Comparison of ENCODE assay signal across 19 cellular contexts in the genomic region with DNA sequence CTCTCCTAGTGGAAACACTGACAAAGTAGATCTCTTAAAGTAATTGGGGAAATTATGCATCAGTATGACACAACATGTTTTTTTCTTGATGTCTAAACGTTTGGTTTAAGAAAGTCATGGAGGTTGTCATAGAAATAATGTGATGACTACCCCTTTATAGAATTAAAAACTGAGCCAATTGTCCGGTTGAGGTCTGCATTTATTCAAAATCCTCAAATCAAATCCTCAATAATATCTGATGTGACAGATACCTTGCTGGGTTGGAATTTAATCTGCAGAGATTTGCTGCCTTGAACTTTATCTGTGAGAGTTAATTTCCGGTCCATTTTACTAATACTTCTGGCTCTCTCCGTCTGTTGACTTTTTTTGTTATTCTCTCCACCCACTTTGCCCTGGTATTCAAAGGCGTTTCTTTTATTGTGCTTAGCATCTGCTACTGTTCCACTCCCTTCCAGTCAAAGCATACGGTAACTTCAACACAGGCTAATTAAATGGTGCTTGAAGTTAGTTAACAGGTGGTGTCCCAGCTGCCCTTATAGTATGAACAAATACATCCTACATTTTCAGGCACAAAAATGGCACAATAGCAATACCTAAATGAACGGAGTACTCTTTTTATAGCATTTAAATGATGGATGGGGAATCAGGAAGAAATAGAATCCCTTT.
DNase-seq lines count a peak whose midpoint lies in the region; ATAC-seq and TF ChIP-seq lines count a peak whose summit lies in the region.
"Had no signal": no experiment of that assay in that cellular context is flagged by ENCODE, and none has a peak within 500 bp of the region (broad histone marks: within the 10 kb centered on the region; RNA-seq: fewer than 3 reads in every experiment).

No MANE protein-coding gene starts in this region.

- no peaks in the 10 kb centered on the region for H3K27me3 Mint-ChIP-seq in endothelial cell (ENCODE audit: unreplicated experiment)
- H3K27me3 Mint-ChIP-seq: natural killer cell treated with Interleukin-12 subunit alpha and Interleukin-12 subunit beta and Interleukin-15 and Interleukin-18, amount 100 ng/mL, for 72 hours had no signal

- no peak overlapping the region for H3K27ac ChIP-seq in IMR-90 (ENCODE audit: insufficient read depth, low read length)
- H3K27ac ChIP-seq: colonic mucosa, esophagus muscularis mucosa, vagina had no signal

- in situ Hi-C loops in IMR-90 (cut with MboI; ENCODE audit: low sequenced_read_pairs): no loop called here

- TF ChIP-seq CTCF in IMR-90 (conservative IDR thresholded peaks at IDR 0.05; ENCODE audit: low read depth, low read length) (no peak), fibroblast of the aortic adventitia (IDR thresholded peaks at IDR 0.05; ENCODE audit: insufficient read depth, low read length) (no peak), endothelial cell (IDR thresholded peaks at IDR 0.05; ENCODE audit: unreplicated experiment) (no peak)

- no peaks in the 10 kb centered on the region for H4K20me1 ChIP-seq in IMR-90 (ENCODE audit: insufficient read depth, low read length)

- no peak overlapping the region for H2BK20ac ChIP-seq in IMR-90 (ENCODE audit: low read depth, low read length)

- H3K27me3 ChIP-seq in IMR-90 (ENCODE audit: control insufficient read depth, insufficient read depth, low read length): no peaks in the 10 kb centered on the region
- H3K27me3 ChIP-seq: colonic mucosa, esophagus muscularis mucosa, vagina had no signal

- no CpG with 5 or more reads among the region's 7 CpGs for WGBS in IMR-90 (ENCODE audit: extremely low coverage in 2 of 2, insufficient read length in 1 of 2), 2 experiments

- no peak overlapping the region for H2AK9ac ChIP-seq in IMR-90 (replicated peaks; ENCODE audit: low read depth, low read length, poor library complexity)

- H3K9me3 Mint-ChIP-seq in endothelial cell (ENCODE audit: unreplicated experiment): no peaks in the 10 kb centered on the region

- H2AK5ac ChIP-seq in IMR-90 (ENCODE audit: low read depth, low read length): no peak overlapping the region

- H3K56ac ChIP-seq in IMR-90 (ENCODE audit: extremely low read depth, insufficient read depth, low read length): no peak overlapping the region

- H4K8ac ChIP-seq in IMR-90 (ENCODE audit: low read depth in 2 of 2, low read length in 2 of 2): no peak overlapping the region

- no peaks in the 10 kb centered on the region for H3K36me3 ChIP-seq in IMR-90 (ENCODE audit: control insufficient read depth, insufficient read depth, low read length)
- H3K36me3 ChIP-seq: colonic mucosa, esophagus muscularis mucosa, vagina had no signal

- no peak overlapping the region for H4K91ac ChIP-seq in IMR-90 (ENCODE audit: insufficient read depth, low read depth, low read length)

- no peaks in the 10 kb centered on the region for H3K4me1 ChIP-seq in IMR-90 (ENCODE audit: control insufficient read depth, insufficient read depth, low read length)
- H3K4me1 ChIP-seq: colonic mucosa, esophagus muscularis mucosa, vagina had no signal

- no peak for TF ChIP-seq POLR2A in IMR-90 (IDR thresholded peaks at IDR 0.05; ENCODE audit: low read depth, low read length)

- no peak overlapping the region for H2BK5ac ChIP-seq in IMR-90 (ENCODE audit: low read depth, low read length, poor library complexity, severe bottlenecking)

- H3K4me2 ChIP-seq in IMR-90 (ENCODE audit: low read depth, low read length): no peak overlapping the region

- no peak overlapping the region for H3K9ac ChIP-seq in IMR-90 (ENCODE audit: low read depth, low read length)

- H2AFZ ChIP-seq in IMR-90 (replicated peaks; ENCODE audit: low read length, poor library complexity): no peak overlapping the region

- H4K5ac ChIP-seq in IMR-90 (ENCODE audit: low read depth, low read length): no peak overlapping the region

- no TSS peak for BruUV-seq in IMR-90 (replicated peaks; lab: Mats Ljungman, UMichigan)

- CTCF ChIA-PET in IMR-90 (lab: Yijun Ruan, JAX): interaction anchor here (0.6 kb wide), 1 partner anchor 222 kb away, joined by 3 read pairs; no protein-coding TSS in a partner anchor

- H3K36me3 Mint-ChIP-seq in endothelial cell (ENCODE audit: low read depth, unreplicated experiment): no peaks in the 10 kb centered on the region
- H3K36me3 Mint-ChIP-seq: natural killer cell treated with Interleukin-12 subunit alpha and Interleukin-12 subunit beta and Interleukin-15 and Interleukin-18, amount 100 ng/mL, for 72 hours; stimulated activated effector memory CD8-positive, alpha-beta T cell treated with anti-CD3 and anti-CD28 coated beads, Interleukin-12 subunit alpha, Interleukin-12 subunit beta, amount 100 ng/mL, for 72 hours had no signal

- TF ChIP-seq RAD21 in IMR-90 (IDR thresholded peaks at IDR 0.05; ENCODE audit: low read length): no peak

- H3K23ac ChIP-seq in IMR-90 (ENCODE audit: low read depth, low read length): no peak overlapping the region

- H3K18ac ChIP-seq in IMR-90 (ENCODE audit: low read depth, low read length): no peak overlapping the region

- H3K4me1 Mint-ChIP-seq in endothelial cell (ENCODE audit: unreplicated experiment): no peaks in the 10 kb centered on the region
- H3K4me1 Mint-ChIP-seq: stimulated activated effector memory CD8-positive, alpha-beta T cell treated with anti-CD3 and anti-CD28 coated beads, Interleukin-12 subunit alpha, Interleukin-12 subunit beta, amount 100 ng/mL, for 72 hours had no signal

- peaks cover 3% of the 10 kb centered on the region; the same call in 1 of the 2 replicates for H3K9me1 ChIP-seq in IMR-90 (ENCODE audit: insufficient read depth, low read length)

- no peak overlapping the region for H3K4ac ChIP-seq in IMR-90 (ENCODE audit: low read depth, low read length)

- H3K4me3 Mint-ChIP-seq in endothelial cell (ENCODE audit: unreplicated experiment): no peak overlapping the region
- H3K4me3 Mint-ChIP-seq: natural killer cell treated with Interleukin-12 subunit alpha and Interleukin-12 subunit beta and Interleukin-15 and Interleukin-18, amount 100 ng/mL, for 72 hours; stimulated activated effector memory CD8-positive, alpha-beta T cell treated with anti-CD3 and anti-CD28 coated beads, Interleukin-12 subunit alpha, Interleukin-12 subunit beta, amount 100 ng/mL, for 72 hours had no signal

- no peak overlapping the region for H3K27ac Mint-ChIP-seq in endothelial cell (ENCODE audit: unreplicated experiment)
- H3K27ac Mint-ChIP-seq: natural killer cell treated with Interleukin-12 subunit alpha and Interleukin-12 subunit beta and Interleukin-15 and Interleukin-18, amount 100 ng/mL, for 72 hours; stimulated activated effector memory CD8-positive, alpha-beta T cell treated with anti-CD3 and anti-CD28 coated beads, Interleukin-12 subunit alpha, Interleukin-12 subunit beta, amount 100 ng/mL, for 72 hours had no signal

- no peak overlapping the region for H2BK15ac ChIP-seq in IMR-90 (ENCODE audit: low read depth, low read length)

- intact Hi-C loops in IMR-90 (cut with micrococcal nuclease): no loop called here

- dilution Hi-C loops in IMR-90 (cut with HindIII; ENCODE audit: low sequenced_read_pairs, unreplicated experiment): no loop called here

- POLR2A ChIA-PET in IMR-90 (lab: Charles Lee; ENCODE audit: unreplicated experiment): no interaction called here

- H3K9me3 ChIP-seq in IMR-90 (ENCODE audit: control insufficient read depth, insufficient read depth, low read length): no peaks in the 10 kb centered on the region
- H3K9me3 ChIP-seq: colonic mucosa, esophagus muscularis mucosa, vagina had no signal

- DNase-seq in AG08395 (ENCODE audit: low spot score) (peak; percentile 6), IMR-90 (peak; percentile 21), NCI-H82 (lab: John Stamatoyannopoulos, UW) (peak; percentile 75), fibroblast of the aortic adventitia (ENCODE audit: low read depth) (peak; percentile 26), endothelial cell (ENCODE audit: low spot score) (no peak), retina (no peak), DMS79 treated with DMSO at 0.1 percent for 48 hours (lab: John Stamatoyannopoulos, UW) (no peak), LoVo (ENCODE audit: low spot score) (no peak)
- DNase-seq: ACHN; activated CD4-positive, alpha-beta T cell treated with anti-CD3 and anti-CD28 coated beads for 48 hours; activated T-cell treated with anti-CD3 and anti-CD28 coated beads, Interleukin-2, amount 50 U/mL, for 1 hour; colonic mucosa; NCI-H1092; right cardiac atrium; stimulated activated CD4-positive, alpha-beta T cell treated with anti-CD3 and anti-CD28 coated beads, Interleukin-4, amount 100 ng/mL, for 4 hours had no signal

- H3K4me3 ChIP-seq in IMR-90 (ENCODE audit: insufficient read depth, low read depth, low read length): no peak overlapping the region
- H3K4me3 ChIP-seq in fibroblast of the aortic adventitia (ENCODE audit: low read depth, low read length): no peak overlapping the region
- H3K4me3 ChIP-seq: colonic mucosa, esophagus muscularis mucosa, vagina had no signal

- H2BK120ac ChIP-seq in IMR-90 (ENCODE audit: low read depth, low read length): no peak overlapping the region

- no peaks in the 10 kb centered on the region for H3K79me1 ChIP-seq in IMR-90 (ENCODE audit: low read depth in 1 of 2, low read length in 2 of 2)

- no peak for ATAC-seq in IMR-90 (ENCODE audit: low read depth)
- ATAC-seq: natural killer cell treated with Interleukin-12 subunit alpha and Interleukin-12 subunit beta and Interleukin-15 and Interleukin-18, amount 100 ng/mL, for 72 hours; right cardiac atrium; stimulated activated effector memory CD8-positive, alpha-beta T cell treated with anti-CD3 and anti-CD28 coated beads, Interleukin-12 subunit alpha, Interleukin-12 subunit beta, amount 100 ng/mL, for 72 hours had no signal

- no peak overlapping the region for H3K14ac ChIP-seq in IMR-90 (replicated peaks; ENCODE audit: low read depth, low read length)

TF ChIP-seq in IMR-90, 13 proteins besides CTCF, POLR2A, EP300 and RAD21:
- TF ChIP-seq BHLHE40 (IDR thresholded peaks at IDR 0.05; ENCODE audit: low read depth, low read length): no peak
- no peak for TF ChIP-seq RCOR1 (IDR thresholded peaks at IDR 0.05; ENCODE audit: insufficient replicate concordance, low read length)
- TF ChIP-seq, protein P1, sequence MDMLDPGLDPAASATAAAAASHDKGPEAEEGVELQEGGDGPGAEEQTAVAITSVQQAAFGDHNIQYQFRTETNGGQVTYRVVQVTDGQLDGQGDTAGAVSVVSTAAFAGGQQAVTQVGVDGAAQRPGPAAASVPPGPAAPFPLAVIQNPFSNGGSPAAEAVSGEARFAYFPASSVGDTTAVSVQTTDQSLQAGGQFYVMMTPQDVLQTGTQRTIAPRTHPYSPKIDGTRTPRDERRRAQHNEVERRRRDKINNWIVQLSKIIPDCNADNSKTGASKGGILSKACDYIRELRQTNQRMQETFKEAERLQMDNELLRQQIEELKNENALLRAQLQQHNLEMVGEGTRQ (IDR thresholded peaks at IDR 0.05; ENCODE audit: low read depth, low read length): no peak
- TF ChIP-seq MXI1 (IDR thresholded peaks at IDR 0.05; ENCODE audit: borderline replicate concordance, low read depth, low read length): no peak

Comparison
In these comparisons a context has a peak if more than half of its experiments do, and no peak if none do; other contexts are left out.
1. DNase-seq: peak in AG08395 (single experiment), IMR-90 (single experiment), NCI-H82 (single experiment) and fibroblast of the aortic adventitia (single experiment); none in endothelial cell (single experiment), retina (single experiment), DMS79 treated with DMSO at 0.1 percent for 48 hours (single experiment) and LoVo (single experiment).